Comparison of ENCODE assay signal across 8 cellular contexts in the genomic region with DNA sequence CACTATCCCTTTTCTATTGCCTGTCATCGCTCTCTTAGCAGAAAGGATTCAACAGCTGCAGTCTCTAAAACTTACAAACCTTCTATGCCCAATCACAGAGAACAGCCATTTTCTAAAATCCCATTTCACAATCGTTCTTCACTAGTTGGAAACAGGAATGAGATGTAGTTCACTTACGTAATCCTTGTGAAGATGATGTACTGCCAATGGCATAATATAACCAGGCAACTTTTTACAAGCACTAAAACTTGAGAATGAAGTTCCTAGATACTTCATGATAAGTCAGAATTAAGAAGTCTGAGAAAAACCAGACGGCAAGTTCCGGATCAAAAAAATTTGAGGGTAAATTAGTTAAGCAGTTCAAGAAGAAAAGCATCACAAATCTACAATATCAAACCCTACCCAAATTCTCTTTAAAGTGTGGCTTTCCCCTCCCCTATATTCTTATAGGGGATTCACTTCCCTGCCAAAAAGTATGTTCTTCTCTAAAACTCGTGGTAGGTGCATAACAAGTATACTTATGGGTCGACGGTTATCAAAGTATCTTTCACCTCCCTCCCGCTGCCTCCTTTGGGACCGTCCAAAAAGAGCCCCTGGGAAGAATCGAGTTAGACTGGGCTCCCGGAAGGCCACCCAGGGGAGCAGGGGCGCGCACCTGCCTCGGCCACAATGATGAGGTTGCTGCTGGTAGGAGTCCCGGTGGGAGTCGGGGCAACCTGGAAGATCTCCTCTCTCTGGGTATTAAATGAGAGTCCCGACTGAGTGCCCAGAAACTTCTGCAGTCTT. TPM values are rescaled to one million over a fixed set of nuclear protein-coding genes. Genes with fewer than 3 reads are reported as not detected.
DNase-seq lines count a peak whose midpoint lies in the region; ATAC-seq and TF ChIP-seq lines count a peak whose summit lies in the region.

No MANE protein-coding gene starts in this region.

- peaks cover 49% of the 10 kb centered on the region for H3K4me1 Mint-ChIP-seq in activated T-cell treated with anti-CD3 and anti-CD28 coated beads, Interleukin-2, amount 50 U/mL, for 24 hours (ENCODE audit: low read depth)

- peaks cover 8% of the 10 kb centered on the region for H3K27me3 Mint-ChIP-seq in activated T-cell treated with anti-CD3 and anti-CD28 coated beads, Interleukin-2, amount 50 U/mL, for 24 hours

- DNase-seq in activated T-cell treated with anti-CD3 and anti-CD28 coated beads, Interleukin-2, amount 50 U/mL, for 24 hours, result no peak
- DNase-seq in activated T-cell treated with anti-CD3 and anti-CD28 coated beads for 4 hours (no peak), NOMO-1 treated with DMSO at 0.1 percent for 48 hours (lab: John Stamatoyannopoulos, UW; ENCODE audit: unreplicated experiment) (peak; percentile 45), dorsolateral prefrontal cortex (peak in 1 of 10 donors; percentile 41), occipital lobe (lab: John Stamatoyannopoulos, UW) (no peak)
- DNase-seq in activated effector memory CD4-positive, alpha-beta T cell treated with Interleukin-2 at 50 U/mL for 16 hours, result no peak

- H3K27me3 ChIP-seq in dorsolateral prefrontal cortex, result no peaks in the 10 kb centered on the region
- no peaks in the 10 kb centered on the region for H3K27me3 ChIP-seq in mucosa of rectum (ENCODE audit: control insufficient read depth in 2 of 2, insufficient read depth in 2 of 2, low read length in 2 of 2)

- peak overlapping the region; percentile 28 to 96 (median 89) for H3K27ac ChIP-seq in dorsolateral prefrontal cortex
- peak overlapping the region; percentile 52 to 63 for H3K27ac ChIP-seq in mucosa of rectum (ENCODE audit: low read depth in 2 of 2, low read length in 2 of 2)

- peaks cover 0 to 9% of the 10 kb centered on the region in 2 donors for H3K4me1 ChIP-seq in mucosa of rectum (ENCODE audit: control insufficient read depth in 2 of 2, insufficient read depth in 2 of 2, low read length in 2 of 2)

- no peaks in the 10 kb centered on the region for H3K9me3 ChIP-seq in mucosa of rectum (ENCODE audit: control insufficient read depth in 2 of 2, low read length in 2 of 2)

- TF ChIP-seq CTCF in dorsolateral prefrontal cortex (IDR thresholded peaks at IDR 0.05 in 54 of 56, conservative IDR thresholded peaks at IDR 0.05 in 2 of 56; ENCODE audit: low read depth in 1 of 56, partially characterized antibody in 56 of 56), result no peak

- ATAC-seq in HG02870 (IDR thresholded peaks at IDR 0.05; ENCODE audit: unreplicated experiment), result peak; percentile 6

- intact Hi-C loops in dorsolateral prefrontal cortex (cut with DNase I), result loop anchor here in 1 of 2 donors (5.0 kb wide), 2 partner anchors 56 to 84 kb away; a partner anchor contains a TSS

- peak overlapping the region; percentile 61 to 100 (median 93) for H3K4me3 ChIP-seq in dorsolateral prefrontal cortex
- peak overlapping the region; percentile 86 to 96 for H3K4me3 ChIP-seq in mucosa of rectum (ENCODE audit: low read length in 2 of 2)

- peak overlapping the region; percentile 93 for H3K4me3 Mint-ChIP-seq in activated T-cell treated with anti-CD3 and anti-CD28 coated beads, Interleukin-2, amount 50 U/mL, for 24 hours

- peak overlapping the region; percentile 58 to 66 for H3K9ac ChIP-seq in mucosa of rectum (ENCODE audit: low read depth in 1 of 2, low read length in 2 of 2)

- no peaks in the 10 kb centered on the region for H3K36me3 ChIP-seq in mucosa of rectum (ENCODE audit: control insufficient read depth in 2 of 2, insufficient read depth in 2 of 2, low read length in 2 of 2)

- H3K27ac Mint-ChIP-seq in activated T-cell treated with anti-CD3 and anti-CD28 coated beads, Interleukin-2, amount 50 U/mL, for 24 hours, result peak overlapping the region; percentile 94

- peaks cover 49% of the 10 kb centered on the region for H3K36me3 Mint-ChIP-seq in activated T-cell treated with anti-CD3 and anti-CD28 coated beads, Interleukin-2, amount 50 U/mL, for 24 hours (ENCODE audit: low read depth)

- peaks cover 3% of the 10 kb centered on the region for H3K9me3 Mint-ChIP-seq in activated T-cell treated with anti-CD3 and anti-CD28 coated beads, Interleukin-2, amount 50 U/mL, for 24 hours

RNA-seq across cellular contexts. Expression of a gene that starts 0.7 kb away (rescaled TPM):
- total RNA-seq in dorsolateral prefrontal cortex (10 to 100 TPM; 40.4 to 82.2 (median 55.3) TPM), occipital lobe (67.1 TPM)

RNA-seq across cellular contexts. Expression of a gene that starts 55.8 kb away (rescaled TPM):
- 10 to 100 TPM; 23.0 to 64.6 (median 36.0) TPM for total RNA-seq in dorsolateral prefrontal cortex
- 20.4 TPM for total RNA-seq in occipital lobe

RNA-seq across cellular contexts. Expression of a gene that starts 56.1 kb away (rescaled TPM):
- total RNA-seq in dorsolateral prefrontal cortex, result 100 to 1,000 TPM in 44 of 120 experiments, 10 to 100 TPM in 76; 32.5 to 140 (median 94.1) TPM
- total RNA-seq in occipital lobe, result 284 TPM
